ENCODE assay signal across 17 cellular contexts in genomic region chr10:75012471-75012870, GRCh38.
DNase-seq lines count a peak whose midpoint lies in the region; ATAC-seq and TF ChIP-seq lines count a peak whose summit lies in the region.
"Had no signal": no experiment of that assay in that cellular context is flagged by ENCODE, and none has a peak within 500 bp of the region (broad histone marks: within the 10 kb centered on the region; RNA-seq: fewer than 3 reads in every experiment).

No MANE protein-coding gene starts in this region.

- H3K4me3 Mint-ChIP-seq in immature natural killer cell: peak overlapping the region in 4 of 5 donors; percentile 20 to 51 (median 44)
- H3K4me3 Mint-ChIP-seq: activated naive CD4-positive, alpha-beta T cell treated with anti-CD3 and anti-CD28 coated beads for 36 hours had no signal

- BruUV-seq in A673 (replicated peaks; lab: Mats Ljungman, UMichigan): no TSS peak

- CTCF ChIA-PET in A673 (lab: Charles Lee): no interaction called here

- H3K9me3 Mint-ChIP-seq in immature natural killer cell: no peaks in the 10 kb centered on the region
- H3K9me3 Mint-ChIP-seq: activated naive CD4-positive, alpha-beta T cell treated with anti-CD3 and anti-CD28 coated beads for 36 hours had no signal

- ATAC-seq in GM19351 (IDR thresholded peaks at IDR 0.05; ENCODE audit: unreplicated experiment) (peak; percentile 33), HG03439 (IDR thresholded peaks at IDR 0.05; ENCODE audit: unreplicated experiment) (peak; percentile 50), HG03108 (IDR thresholded peaks at IDR 0.05; ENCODE audit: unreplicated experiment) (no peak), Right ventricle myocardium inferior (no peak)

- no peaks in the 10 kb centered on the region for H3K27me3 ChIP-seq in GM06990 (replicated peaks; ENCODE audit: control insufficient read depth, insufficient read depth, low read length)
- H3K27me3 ChIP-seq in A673 (replicated peaks; ENCODE audit: insufficient read depth, low read depth, low read length, poor library complexity): no peaks in the 10 kb centered on the region
- H3K27me3 ChIP-seq: BE2C, right atrium auricular region, tibial nerve had no signal

- H3K27ac Mint-ChIP-seq in immature natural killer cell: peak overlapping the region; percentile 86 to 99 (median 98)

- no peaks in the 10 kb centered on the region for H3K9me3 ChIP-seq in A673 (ENCODE audit: low read depth, low read length, poor library complexity, severe bottlenecking)
- H3K9me3 ChIP-seq: BE2C, right atrium auricular region, tibial nerve had no signal

- H3K27ac ChIP-seq in substantia nigra (ENCODE audit: low read depth, low read length, poor library complexity, severe bottlenecking) (no peak overlapping the region), A673 (ENCODE audit: low read depth, low read length, poor library complexity, severe bottlenecking) (no peak overlapping the region)
- H3K27ac ChIP-seq: right atrium auricular region had no signal

- DNase-seq in GM06990 (ENCODE audit: extremely low read depth, insufficient read length): peak; percentile 50
- DNase-seq in immature natural killer cell: no peak
- no peak for DNase-seq in substantia nigra (lab: John Stamatoyannopoulos, UW)
- DNase-seq in Right ventricle myocardium inferior (ENCODE audit: missing footprints): no peak
- DNase-seq in A673 (ENCODE audit: low spot score): no peak
- DNase-seq: activated naive CD4-positive, alpha-beta T cell treated with anti-CD3 and anti-CD28 coated beads for 36 hours; BE2C; effector CD8-positive, alpha-beta T cell; HCEC 1CT; NCI-H2107; NCI-H82; T-helper 9 cell had no signal

- H3K36me3 Mint-ChIP-seq in immature natural killer cell: peaks cover 10 to 29% (median 15%) of the 10 kb centered on the region in 3 donors

- POLR2A ChIA-PET in A673 (lab: Charles Lee; ENCODE audit: low non-redundant PET): no interaction called here

- H3K27me3 Mint-ChIP-seq in immature natural killer cell (ENCODE audit: low read depth in 3 of 3): peaks cover 0 to 9% (median 2%) of the 10 kb centered on the region in 3 donors

- no peaks in the 10 kb centered on the region for H3K4me1 ChIP-seq in A673 (ENCODE audit: insufficient read depth, low read length, poor library complexity, severe bottlenecking)

- H3K4me3 ChIP-seq in GM06990 (replicated peaks; ENCODE audit: low read depth, low read length) (no peak overlapping the region), A673 (ENCODE audit: low read depth, low read length, poor library complexity, severe bottlenecking) (no peak overlapping the region)
- H3K4me3 ChIP-seq: right atrium auricular region, tibial nerve had no signal

- H3K4me1 Mint-ChIP-seq in immature natural killer cell: peaks cover 88% of the 10 kb centered on the region in 2 donors

- intact Hi-C loops in Right ventricle myocardium inferior (cut with DNase I): loop anchor here (10.0 kb wide), 1 partner anchor 428 kb away; no protein-coding TSS in a partner anchor
- intact Hi-C loops in A673 (cut with micrococcal nuclease; ENCODE audit: unreplicated experiment): loop anchor here (10.0 kb wide), 1 partner anchor 188 kb away; the partner anchor contains the start of gene KAT6B

- TF ChIP-seq CTCF in GM06990 (IDR thresholded peaks at IDR 0.05; ENCODE audit: insufficient read depth, low read length, poor library complexity, severe bottlenecking) (no peak), A673 (conservative IDR thresholded peaks at IDR 0.05; ENCODE audit: low read depth, low read length) (no peak)

- H3K36me3 ChIP-seq in GM06990 (ENCODE audit: control insufficient read depth, insufficient read depth, low read length) (no peaks in the 10 kb centered on the region), A673 (ENCODE audit: insufficient read depth, low read length, poor library complexity, severe bottlenecking) (no peaks in the 10 kb centered on the region)
- H3K36me3 ChIP-seq: BE2C, right atrium auricular region had no signal

Comparison
In these comparisons a context has a peak if more than half of its experiments do, and no peak if none do; other contexts are left out.
1. ATAC-seq: peak in GM19351 (single experiment) and HG03439 (single experiment); none in HG03108 (single experiment) and Right ventricle myocardium inferior (single experiment).